ENCODE assay signal across 1 cellular context in genomic region chr1:23593042-23593521, GRCh38.
TF ChIP-seq lines count a peak whose summit lies in the region.

No MANE protein-coding gene starts in this region.

TF ChIP-seq in GM23338, 12 proteins besides CTCF, POLR2A, EP300 and RAD21 (continued from another document):
- no peak for TF ChIP-seq ZNF462 (CRISPR knock-in tag; IDR thresholded peaks at IDR 0.05)
- no peak for TF ChIP-seq NANOG (IDR thresholded peaks at IDR 0.05; ENCODE audit: borderline replicate concordance)
- TF ChIP-seq CREB1 (CRISPR knock-in tag; IDR thresholded peaks at IDR 0.05; ENCODE audit: low read depth), result no peak
- no peak for TF ChIP-seq JUNB (IDR thresholded peaks at IDR 0.05; ENCODE audit: unreplicated experiment)
- TF ChIP-seq EZH2 (IDR thresholded peaks at IDR 0.05; ENCODE audit: low read depth, unreplicated experiment), result no peak
- TF ChIP-seq, protein P1, sequence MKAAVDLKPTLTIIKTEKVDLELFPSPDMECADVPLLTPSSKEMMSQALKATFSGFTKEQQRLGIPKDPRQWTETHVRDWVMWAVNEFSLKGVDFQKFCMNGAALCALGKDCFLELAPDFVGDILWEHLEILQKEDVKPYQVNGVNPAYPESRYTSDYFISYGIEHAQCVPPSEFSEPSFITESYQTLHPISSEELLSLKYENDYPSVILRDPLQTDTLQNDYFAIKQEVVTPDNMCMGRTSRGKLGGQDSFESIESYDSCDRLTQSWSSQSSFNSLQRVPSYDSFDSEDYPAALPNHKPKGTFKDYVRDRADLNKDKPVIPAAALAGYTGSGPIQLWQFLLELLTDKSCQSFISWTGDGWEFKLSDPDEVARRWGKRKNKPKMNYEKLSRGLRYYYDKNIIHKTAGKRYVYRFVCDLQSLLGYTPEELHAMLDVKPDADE (IDR thresholded peaks at IDR 0.05), result no peak
- no peak for TF ChIP-seq ZNF331 (CRISPR knock-in tag; IDR thresholded peaks at IDR 0.05; ENCODE audit: low read depth)
- no peak for TF ChIP-seq STAT1 (IDR thresholded peaks at IDR 0.05; ENCODE audit: unreplicated experiment)
- no peak for TF ChIP-seq ZNF114 (CRISPR knock-in tag; IDR thresholded peaks at IDR 0.05)
- TF ChIP-seq EZH2phosphoT487 (IDR thresholded peaks at IDR 0.05; ENCODE audit: unreplicated experiment), result no peak
